ENCODE assay signal across 14 cellular contexts in the genomic region with DNA sequence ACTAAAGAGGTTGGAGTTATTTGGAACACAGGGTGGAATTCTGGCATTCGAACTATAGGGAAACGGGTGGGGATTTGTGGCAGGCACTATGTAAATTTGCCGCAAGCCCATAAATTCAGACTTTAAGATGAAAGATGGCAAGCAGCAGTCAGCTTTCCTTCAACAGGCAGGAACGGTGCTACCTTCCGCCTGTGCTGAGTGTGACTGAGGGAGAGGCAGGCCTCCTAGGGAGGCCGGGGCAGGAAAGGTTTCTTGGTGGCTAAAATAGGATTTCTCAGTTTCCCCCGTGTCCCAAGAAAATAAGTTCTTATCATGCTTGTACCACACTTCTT. TPM values are rescaled to one million over a fixed set of nuclear protein-coding genes. Genes with fewer than 3 reads are reported as not detected.
A peak's percentile ranks its signal among the peaks of the same experiment; 100 is the strongest.
DNase-seq lines count a peak whose midpoint lies in the region; ATAC-seq and TF ChIP-seq lines count a peak whose summit lies in the region.
"Had no signal": no experiment of that assay in that cellular context is flagged by ENCODE, and none has a peak within 500 bp of the region (broad histone marks: within the 10 kb centered on the region; RNA-seq: fewer than 3 reads in every experiment).

No MANE protein-coding gene starts in this region.

- no TSS peak for BruUV-seq in PC-9 (replicated peaks; lab: Mats Ljungman, UMichigan)

- CTCF ChIA-PET in PC-9 (lab: Charles Lee) = interaction anchor here (0.6 kb wide), 1 partner anchor 98 kb away, joined by 3 read pairs; no protein-coding TSS in a partner anchor

- H3K4me3 ChIP-seq in PC-9 = no peak overlapping the region
- peak overlapping the region; percentile 71 for H3K4me3 ChIP-seq in endodermal cell (ENCODE audit: low read length)
- H3K4me3 ChIP-seq in mesodermal cell (ENCODE audit: extremely low read depth, insufficient read depth, low read length, poor library complexity, severe bottlenecking) = no peak overlapping the region
- no peak overlapping the region for H3K4me3 ChIP-seq in thyroid gland (replicated peaks in 1 of 3)
- H3K4me3 ChIP-seq: dorsolateral prefrontal cortex, SK-N-MC had no signal

- peak overlapping the region; percentile 11 for H3K4me3 Mint-ChIP-seq in endodermal cell
- H3K4me3 Mint-ChIP-seq: HFFc6 had no signal

- peak overlapping the region; percentile 51 for H3K27ac ChIP-seq in PC-9
- peak overlapping the region; percentile 33 for H3K27ac ChIP-seq in endodermal cell (ENCODE audit: low read depth, low read length)
- peak overlapping the region; percentile 7 for H3K27ac ChIP-seq in mesodermal cell (ENCODE audit: low read depth, low read length, severe bottlenecking)
- peak overlapping the region; percentile 82 to 97 (median 93) for H3K27ac ChIP-seq in thyroid gland
- H3K27ac ChIP-seq: neutrophil, SK-N-MC had no signal

- WGBS in endodermal cell (ENCODE audit: insufficient coverage in 1 of 2, insufficient read length in 1 of 2), 2 experiments = 66 to 70% methylated on average over 6 to 7 of the region's 7 CpGs
- WGBS in mesodermal cell (ENCODE audit: insufficient coverage in 2 of 2), 2 experiments = 73 to 94% methylated on average over 3 to 6 of the region's 7 CpGs
- WGBS in thyroid gland, 2 donors = 49 to 54% methylated on average over 7 of the region's 7 CpGs

- H3K27me3 ChIP-seq in PC-9 (ENCODE audit: insufficient read depth, low read depth) (no peaks in the 10 kb centered on the region), endodermal cell (ENCODE audit: control insufficient read depth, insufficient read depth, low read length, poor library complexity, severe bottlenecking) (no peaks in the 10 kb centered on the region), thyroid gland (no peaks in the 10 kb centered on the region)
- H3K27me3 ChIP-seq: dorsolateral prefrontal cortex, neutrophil had no signal

- no peaks in the 10 kb centered on the region for H3K27me3 Mint-ChIP-seq in endodermal cell (ENCODE audit: insufficient read depth)

- POLR2A ChIA-PET in PC-9 (lab: Charles Lee; ENCODE audit: unreplicated experiment) = no interaction called here

- ATAC-seq in GM21723 (IDR thresholded peaks at IDR 0.05; ENCODE audit: unreplicated experiment) = no peak

- TF ChIP-seq POLR2A in thyroid gland (IDR thresholded peaks at IDR 0.05) = no peak

- H3K9ac ChIP-seq in endodermal cell (ENCODE audit: extremely low read depth, low read length, poor library complexity, severe bottlenecking) = peak overlapping the region; percentile 43

- H2AFZ ChIP-seq in PC-9 = no peak overlapping the region

- intact Hi-C loops in PC-9 (cut with micrococcal nuclease; ENCODE audit: unreplicated experiment) (loop anchor here (1.0 to 2.0 kb wide), 3 partner anchors 28 to 73 kb away; no protein-coding TSS in a partner anchor), thyroid gland (cut with DNase I) (no loop called here)

- H3F3A ChIP-seq in PC-9 (ENCODE audit: insufficient read depth, low read depth) = peaks cover 43% of the 10 kb centered on the region

- H3K4me1 Mint-ChIP-seq in endodermal cell = peaks cover 69% of the 10 kb centered on the region

- peaks cover 73% of the 10 kb centered on the region for H4K20me1 ChIP-seq in PC-9 (ENCODE audit: insufficient read depth)

- peaks cover 8% of the 10 kb centered on the region for H3K36me3 Mint-ChIP-seq in endodermal cell (ENCODE audit: low read depth)

- H3K4me1 ChIP-seq in PC-9 (replicated peaks; ENCODE audit: insufficient read depth) (peaks cover 67% of the 10 kb centered on the region), endodermal cell (ENCODE audit: control insufficient read depth, insufficient read depth, low read length) (peaks cover 33% of the 10 kb centered on the region), mesodermal cell (ENCODE audit: control insufficient read depth, insufficient read depth, low read length, poor library complexity, severe bottlenecking) (peaks cover 36% of the 10 kb centered on the region), thyroid gland (peaks cover 60 to 78% of the 10 kb centered on the region in 2 donors)

- H3K36me3 ChIP-seq in PC-9 (ENCODE audit: low read depth) (no peaks in the 10 kb centered on the region), endodermal cell (ENCODE audit: control insufficient read depth, insufficient read depth, low read length) (peaks cover 49% of the 10 kb centered on the region), mesodermal cell (ENCODE audit: control insufficient read depth, insufficient read depth, low read length) (peaks cover 9% of the 10 kb centered on the region), thyroid gland (no peaks in the 10 kb centered on the region)
- H3K36me3 ChIP-seq: neutrophil had no signal

- TF ChIP-seq CTCF in PC-9 (conservative IDR thresholded peaks at IDR 0.05) = no peak
- no peak for TF ChIP-seq CTCF in endodermal cell (conservative IDR thresholded peaks at IDR 0.05)
- no peak for TF ChIP-seq CTCF in thyroid gland (IDR thresholded peaks at IDR 0.05)

- H3K4me2 ChIP-seq in PC-9 = peak overlapping the region; percentile 57

- H3K79me2 ChIP-seq in PC-9 (ENCODE audit: low read depth) = peaks cover 100% of the 10 kb centered on the region

- peak overlapping the region; percentile 74 for H3K27ac Mint-ChIP-seq in endodermal cell
- H3K27ac Mint-ChIP-seq: HFFc6 had no signal

- DNase-seq in PC-9 = no peak
- DNase-seq in endodermal cell = no peak
- no peak for DNase-seq in thyroid gland
- no peak for DNase-seq in NCI-H1694 (lab: John Stamatoyannopoulos, UW)
- no peak for DNase-seq in T1000 (lab: John Stamatoyannopoulos, UW)
- no peak for DNase-seq in DMS 273 (lab: John Stamatoyannopoulos, UW; ENCODE audit: unreplicated experiment)
- DNase-seq: activated CD4-positive, alpha-beta T cell treated with anti-CD3 and anti-CD28 coated beads, Interleukin-2, amount 50 U/mL, for 1 hour; activated naive CD4-positive, alpha-beta T cell treated with Interleukin-2 at 50 U/mL for 16 hours; dorsolateral prefrontal cortex; HFFc6 had no signal

- no peaks in the 10 kb centered on the region for H3K9me2 ChIP-seq in PC-9 (ENCODE audit: insufficient read depth)

- no peaks in the 10 kb centered on the region for H3K9me3 Mint-ChIP-seq in endodermal cell
- H3K9me3 Mint-ChIP-seq: HFFc6 had no signal

- H3K9me3 ChIP-seq in PC-9 (ENCODE audit: insufficient read depth, low read depth) (no peaks in the 10 kb centered on the region), endodermal cell (ENCODE audit: control insufficient read depth, low read length) (no peaks in the 10 kb centered on the region), mesodermal cell (ENCODE audit: control insufficient read depth, low read length) (no peaks in the 10 kb centered on the region), thyroid gland (no peaks in the 10 kb centered on the region)
- H3K9me3 ChIP-seq: neutrophil had no signal

RNA-seq across cellular contexts. Expression of a gene that starts 12.5 kb away (rescaled TPM):
- total RNA-seq in PC-9 (2021) (349 and 361 TPM in 2 replicates), endodermal cell (100 to 1,000 TPM; 212 to 221 TPM), thyroid gland (100 to 1,000 TPM; 164 to 258 (median 242) TPM)
- 86.0 TPM for polyA plus RNA-seq in endodermal cell (2013, experiment 1 of 2)
- 96.0 TPM for polyA plus RNA-seq in endodermal cell (2013, experiment 2 of 2)
- 135 TPM for polyA plus RNA-seq in mesodermal cell (2013, experiment 1 of 2)
- 103 TPM for polyA plus RNA-seq in mesodermal cell (2013, experiment 2 of 2)

Comparison
In these comparisons a context has a peak if more than half of its experiments do, and no peak if none do; other contexts are left out.
1. H3K27ac ChIP-seq: peak in every context shown above with its lines; median percentile 93 in thyroid gland; 51 in PC-9; 33 in endodermal cell; 7 in mesodermal cell.